ENCODE assay signal across 8 cellular contexts in genomic region chr1:1434812-1435093, GRCh38. TPM values are rescaled to one million over a fixed set of nuclear protein-coding genes. Genes with fewer than 3 reads are reported as not detected.
DNase-seq lines count a peak whose midpoint lies in the region; ATAC-seq, FAIRE-seq and TF ChIP-seq lines count a peak whose summit lies in the region.

No MANE protein-coding gene starts in this region.

- WGBS in HepG2 (ENCODE audit: low lambda C conversion rate) = 0% methylated on average over 1 of the region's 3 CpGs
- 43 to 90% (median 45%) methylated on average over 1 to 3 of the region's 3 CpGs for WGBS in stomach, 5 donors

- TF ChIP-seq CTCF in HepG2 (CRISPR knock-in tag; IDR thresholded peaks at IDR 0.05) (no peak), stomach (IDR thresholded peaks at IDR 0.05) (no peak)

- H3K9me3 Mint-ChIP-seq in activated naive CD8-positive, alpha-beta T cell treated with anti-CD3 and anti-CD28 coated beads, Interleukin-2, amount 10 ng/mL, durations not matched to agents 7 days and 5 days = no peaks in the 10 kb centered on the region

- H3K4me3 Mint-ChIP-seq in activated naive CD8-positive, alpha-beta T cell treated with anti-CD3 and anti-CD28 coated beads, Interleukin-2, amount 10 ng/mL, durations not matched to agents 7 days and 5 days = peak overlapping the region; percentile 42

- H3K36me3 ChIP-seq in HAP-1 (replicated peaks) (no peaks in the 10 kb centered on the region), HepG2 (replicated peaks in 1 of 2; ENCODE audit: control insufficient read depth in 1 of 2, insufficient read depth in 2 of 2, low read length in 2 of 2) (no peaks in the 10 kb centered on the region; a peak in 1 of 5 replicates), stomach (peaks cover 0 to 9% (median 5%) of the 10 kb centered on the region in 4 donors)

- H3K79me2 ChIP-seq in HepG2 (ENCODE audit: insufficient read depth, low read length) = peaks cover 31% of the 10 kb centered on the region

- CTCF ChIA-PET in HepG2 (lab: Yijun Ruan, JAX; ENCODE audit: low intra/inter-chr PET ratio, low total read pairs) = no interaction called here

- TF ChIP-seq RAD21 in HepG2 (CRISPR knock-in tag; IDR thresholded peaks at IDR 0.05) = no peak

- H3K9me3 ChIP-seq in HAP-1 (no peaks in the 10 kb centered on the region), HepG2 (ENCODE audit: low read length) (no peaks in the 10 kb centered on the region), stomach (no peaks in the 10 kb centered on the region)

- DNase-seq in HAP-1 (ENCODE audit: low spot score in 2 of 2) = no peak
- no peak for DNase-seq in activated naive CD8-positive, alpha-beta T cell treated with anti-CD3 and anti-CD28 coated beads, Interleukin-2, amount 10 ng/mL, durations not matched to agents 7 days and 5 days
- no peak for DNase-seq in HepG2 (ENCODE audit: low spot score)
- no peak for DNase-seq in stomach
- no peak for DNase-seq in NCI-H774 (lab: John Stamatoyannopoulos, UW)

- no peaks in the 10 kb centered on the region for H4K20me1 ChIP-seq in HepG2 (ENCODE audit: insufficient read depth, low read length)

- FAIRE-seq in HepG2 (lab: Jason Lieb, UNC) = no peak

- H3K9ac ChIP-seq in HepG2 (ENCODE audit: insufficient read depth, low read depth, low read length) = peak overlapping the region; percentile 85

- H3K27me3 ChIP-seq in HAP-1 (ENCODE audit: low read depth) = no peaks in the 10 kb centered on the region
- H3K27me3 ChIP-seq in HepG2 (ENCODE audit: control insufficient read depth in 1 of 2, insufficient read depth in 2 of 2, low read length in 2 of 2) = no peaks in the 10 kb centered on the region
- H3K27me3 ChIP-seq in stomach = peaks cover 0 to 33% (median 7%) of the 10 kb centered on the region in 3 donors

- intact Hi-C loops in HepG2 (cut with micrococcal nuclease; ENCODE audit: unreplicated experiment) = no loop called here
- intact Hi-C loops in stomach (cut with DNase I; ENCODE audit: low total_unique reads) = no loop called here

- POLR2A ChIA-PET in activated naive CD8-positive, alpha-beta T cell treated with anti-CD3 and anti-CD28 coated beads, Interleukin-2, amount 10 ng/mL, durations not matched to agents 7 days and 5 days (lab: Charles Lee) = interaction anchor here (1.2 kb wide), 1 partner anchor 27 kb away, joined by 4 read pairs; the partner anchor contains the start of gene MRPL20
- POLR2A ChIA-PET in HepG2 (lab: Yijun Ruan, JAX) = interaction anchor here (0.9 to 11.0 kb wide), 9 partner anchors 9 to 334 kb away, joined by 3 to 355 read pairs (median 11); partner anchors contain the start of genes ANKRD65, AURKAIP1, CCNL2 and MRPL20

- no peak overlapping the region for H3K27ac Mint-ChIP-seq in activated naive CD8-positive, alpha-beta T cell treated with anti-CD3 and anti-CD28 coated beads, Interleukin-2, amount 10 ng/mL, durations not matched to agents 7 days and 5 days

- no peak for ATAC-seq in activated naive CD8-positive, alpha-beta T cell treated with anti-CD3 and anti-CD28 coated beads, Interleukin-2, amount 10 ng/mL, durations not matched to agents 7 days and 5 days (ENCODE audit: low read depth)
- ATAC-seq in HepG2 = no peak
- ATAC-seq in GM21447 (IDR thresholded peaks at IDR 0.05; ENCODE audit: unreplicated experiment) = no peak
- no peak for ATAC-seq in GM21423 (IDR thresholded peaks at IDR 0.05; ENCODE audit: unreplicated experiment)
- no peak for ATAC-seq in HG03571 (IDR thresholded peaks at IDR 0.05; ENCODE audit: unreplicated experiment)

- TF ChIP-seq POLR2A in HepG2 (IDR thresholded peaks at IDR 0.05; ENCODE audit: insufficient read depth in 1 of 2, low read depth in 2 of 2, low read length in 2 of 2) (no peak), stomach (IDR thresholded peaks at IDR 0.05) (no peak)

- no peaks in the 10 kb centered on the region for H3K36me3 Mint-ChIP-seq in activated naive CD8-positive, alpha-beta T cell treated with anti-CD3 and anti-CD28 coated beads, Interleukin-2, amount 10 ng/mL, durations not matched to agents 7 days and 5 days

- H3K4me2 ChIP-seq in HepG2 (ENCODE audit: low read depth, low read length) = peak overlapping the region; percentile 89

- BruUV-seq in HepG2 (replicated peaks; lab: Mats Ljungman, UMichigan) = no TSS peak

- peaks cover 15% of the 10 kb centered on the region for H3K27me3 Mint-ChIP-seq in activated naive CD8-positive, alpha-beta T cell treated with anti-CD3 and anti-CD28 coated beads, Interleukin-2, amount 10 ng/mL, durations not matched to agents 7 days and 5 days

- H3K4me1 Mint-ChIP-seq in activated naive CD8-positive, alpha-beta T cell treated with anti-CD3 and anti-CD28 coated beads, Interleukin-2, amount 10 ng/mL, durations not matched to agents 7 days and 5 days = peaks cover 3% of the 10 kb centered on the region

- TF ChIP-seq EP300 in HepG2 (IDR thresholded peaks at IDR 0.05; ENCODE audit: low read depth in 2 of 2, low read length in 2 of 2) (no peak), HepG2 (CRISPR knock-in tag; IDR thresholded peaks at IDR 0.05; ENCODE audit: borderline replicate concordance) (no peak), stomach (IDR thresholded peaks at IDR 0.05) (no peak)

- peak overlapping the region; percentile 94 for H3K27ac ChIP-seq in HepG2 (ENCODE audit: extremely low read length, insufficient read depth, low read length)
- H3K27ac ChIP-seq in stomach = peak overlapping the region; percentile 90 to 96 (median 92)

- in situ Hi-C loops in HAP-1 (cut with MboI; ENCODE audit: low sequenced_read_pairs) = loop anchor here (5.0 kb wide), 1 partner anchor 32 kb away; no protein-coding TSS in a partner anchor
- in situ Hi-C loops in HepG2 (cut with HindIII; ENCODE audit: extremely low pct_ligation_motif_present, low pct_unique_long_range_greater_than_20kb) = loop anchor here (5.0 kb wide), 1 partner anchor 32 kb away; no protein-coding TSS in a partner anchor

- H3K4me3 ChIP-seq in HAP-1 = peak overlapping the region; percentile 36
- peak overlapping the region; percentile 72 to 88 (median 84) for H3K4me3 ChIP-seq in HepG2 (replicated peaks in 1 of 3; ENCODE audit: insufficient read depth in 1 of 3, low read depth in 2 of 3, low read length in 3 of 3)
- peak overlapping the region; percentile 54 to 64 (median 58) for H3K4me3 ChIP-seq in stomach

- H3K4me1 ChIP-seq in HAP-1 = peaks cover 21% of the 10 kb centered on the region
- peaks cover 57% of the 10 kb centered on the region for H3K4me1 ChIP-seq in HepG2 (ENCODE audit: insufficient read depth, low read length)
- H3K4me1 ChIP-seq in stomach = peaks cover 88 to 92% (median 90%) of the 10 kb centered on the region in 4 donors

- H2AFZ ChIP-seq in HepG2 (ENCODE audit: low read length) = no peak overlapping the region

RNA-seq across cellular contexts. Expression of gene VWA1, which starts 0.7 kb away (rescaled TPM):
- under 1 TPM; 0.36 to 0.85 TPM for total RNA-seq in activated naive CD8-positive, alpha-beta T cell treated with anti-CD3 and anti-CD28 coated beads, Interleukin-2, amount 10 ng/mL, durations not matched to agents 7 days and 5 days
- total RNA-seq in HepG2 (2016; rRNA removed; fragmentation: Illumina TruSeq; extraction: Trizol) (25.1 and 57.5 TPM in 2 replicates), stomach (10 to 100 TPM; 11.4 to 37.7 (median 21.1) TPM)
- total RNA-seq in HepG2 (2016; cell fraction: cytosol; rRNA removed; fragmentation: Illumina TruSeq; extraction: Trizol; ENCODE audit: low read depth) = 4.5 and 4.7 TPM in 2 replicates
- 23.6 and 57.6 TPM in 2 replicates for total RNA-seq in HepG2 (2016; cell fraction: insoluble cytoplasmic fraction; rRNA removed; fragmentation: Illumina TruSeq; extraction: Trizol)
- 12.5 and 16.0 TPM in 2 replicates for total RNA-seq in HepG2 (2016; cell fraction: membrane; rRNA removed; fragmentation: Illumina TruSeq; extraction: Trizol)
- total RNA-seq in HepG2 (2016; cell fraction: nucleus; rRNA removed; fragmentation: Illumina TruSeq; extraction: Trizol) = 51.4 and 68.6 TPM in 2 replicates
- polyA plus RNA-seq in HepG2 (2011; rRNA removed) (40.9 and 61.3 TPM in 2 replicates), stomach (10 to 100 TPM in 2 of 3 donors, 1 to 10 TPM in 1; 7.6 to 64.8 (median 24.8) TPM)
- 31.3 and 57.3 TPM in 2 replicates for polyA plus RNA-seq in HepG2 (2011; cell fraction: cytosol; rRNA removed)
- 80.8 and 81.7 TPM in 2 replicates for polyA plus RNA-seq in HepG2 (2011; cell fraction: nucleus; rRNA removed)
- 28.6 and 31.7 TPM in 2 replicates for polyA plus RNA-seq in HepG2 (2012)
- 6.7 and 8.2 TPM in 2 replicates for polyA plus RNA-seq in HepG2 (2016; cell fraction: cytosol; fragmentation: Illumina TruSeq; extraction: Trizol; ENCODE audit: low read depth)
- 32.1 and 34.9 TPM in 2 replicates for polyA plus RNA-seq in HepG2 (2016; cell fraction: insoluble cytoplasmic fraction; fragmentation: Illumina TruSeq; extraction: Trizol; ENCODE audit: low read depth)
- 16.7 and 17.0 TPM in 2 replicates for polyA plus RNA-seq in HepG2 (2016; cell fraction: membrane; fragmentation: Illumina TruSeq; extraction: Trizol; ENCODE audit: low read depth)
- polyA plus RNA-seq in HepG2 (2016; cell fraction: nucleus; fragmentation: Illumina TruSeq; extraction: Trizol; ENCODE audit: insufficient read depth, low read depth) = 140 and 151 TPM in 2 replicates
- polyA minus RNA-seq in HepG2 (2011; rRNA and poly(A)+ RNA removed; ENCODE audit: low replicate concordance) = 0.05 and 92.8 TPM in 2 replicates
- polyA minus RNA-seq in HepG2 (2011; cell fraction: cytosol; rRNA and poly(A)+ RNA removed) = 48.6 and 49.4 TPM in 2 replicates
- 12.6 and 15.8 TPM in 2 replicates for polyA minus RNA-seq in HepG2 (2011; cell fraction: nucleus; rRNA and poly(A)+ RNA removed)

RNA-seq across cellular contexts. Expression of gene ANKRD65, which starts 13.7 kb away (rescaled TPM):
- not detected for total RNA-seq in activated naive CD8-positive, alpha-beta T cell treated with anti-CD3 and anti-CD28 coated beads, Interleukin-2, amount 10 ng/mL, durations not matched to agents 7 days and 5 days
- 28.3 and 30.1 TPM in 2 replicates for total RNA-seq in HepG2 (2016; rRNA removed; fragmentation: Illumina TruSeq; extraction: Trizol)
- total RNA-seq in HepG2 (2016; cell fraction: cytosol; rRNA removed; fragmentation: Illumina TruSeq; extraction: Trizol; ENCODE audit: low read depth) = 5.3 and 5.6 TPM in 2 replicates
- total RNA-seq in HepG2 (2016; cell fraction: insoluble cytoplasmic fraction; rRNA removed; fragmentation: Illumina TruSeq; extraction: Trizol) = 28.5 and 29.3 TPM in 2 replicates
- 16.0 and 16.3 TPM in 2 replicates for total RNA-seq in HepG2 (2016; cell fraction: membrane; rRNA removed; fragmentation: Illumina TruSeq; extraction: Trizol)
- total RNA-seq in HepG2 (2016; cell fraction: nucleus; rRNA removed; fragmentation: Illumina TruSeq; extraction: Trizol) = 18.0 and 19.5 TPM in 2 replicates
- 12.1 and 13.2 TPM in 2 replicates for polyA plus RNA-seq in HepG2 (2011; rRNA removed)
- polyA plus RNA-seq in HepG2 (2011; cell fraction: cytosol; rRNA removed) = 13.0 and 16.9 TPM in 2 replicates
- polyA plus RNA-seq in HepG2 (2011; cell fraction: nucleus; rRNA removed) = 27.8 and 28.7 TPM in 2 replicates
- 7.1 and 8.2 TPM in 2 replicates for polyA plus RNA-seq in HepG2 (2012)
- polyA plus RNA-seq in HepG2 (2016; cell fraction: cytosol; fragmentation: Illumina TruSeq; extraction: Trizol; ENCODE audit: low read depth) = 5.0 TPM in 2 replicates
- 30.0 and 31.6 TPM in 2 replicates for polyA plus RNA-seq in HepG2 (2016; cell fraction: insoluble cytoplasmic fraction; fragmentation: Illumina TruSeq; extraction: Trizol; ENCODE audit: low read depth)
- polyA plus RNA-seq in HepG2 (2016; cell fraction: membrane; fragmentation: Illumina TruSeq; extraction: Trizol; ENCODE audit: low read depth) = 11.4 and 12.1 TPM in 2 replicates
- 45.0 and 48.7 TPM in 2 replicates for polyA plus RNA-seq in HepG2 (2016; cell fraction: nucleus; fragmentation: Illumina TruSeq; extraction: Trizol; ENCODE audit: insufficient read depth, low read depth)
- polyA minus RNA-seq in HepG2 (2011; rRNA and poly(A)+ RNA removed; ENCODE audit: low replicate concordance) = 9.7 TPM in 1 of 2 replicates, not detected in the other
- polyA minus RNA-seq in HepG2 (2011; cell fraction: cytosol; rRNA and poly(A)+ RNA removed) = 5.6 and 6.6 TPM in 2 replicates
- 2.6 and 3.6 TPM in 2 replicates for polyA minus RNA-seq in HepG2 (2011; cell fraction: nucleus; rRNA and poly(A)+ RNA removed)
- 10 to 100 TPM in 1 of 5 donors, 1 to 10 TPM in 2, under 1 TPM in 1, not detected in 1; 0.89 to 13.6 (median 4.7) TPM for total RNA-seq in stomach
- polyA plus RNA-seq in stomach = 10 to 100 TPM in 2 of 3 donors, 1 to 10 TPM in 1; 8.7 to 13.5 (median 13.3) TPM

RNA-seq across cellular contexts. Expression of gene ATAD3C, which starts 14.7 kb away (rescaled TPM):
- total RNA-seq in activated naive CD8-positive, alpha-beta T cell treated with anti-CD3 and anti-CD28 coated beads, Interleukin-2, amount 10 ng/mL, durations not matched to agents 7 days and 5 days = 1 to 10 TPM; 1.0 to 1.7 TPM
- total RNA-seq in HepG2 (2016; rRNA removed; fragmentation: Illumina TruSeq; extraction: Trizol) = 3.2 and 4.7 TPM in 2 replicates
- 2.4 and 4.7 TPM in 2 replicates for total RNA-seq in HepG2 (2016; cell fraction: cytosol; rRNA removed; fragmentation: Illumina TruSeq; extraction: Trizol; ENCODE audit: low read depth)
- 2.7 and 3.3 TPM in 2 replicates for total RNA-seq in HepG2 (2016; cell fraction: insoluble cytoplasmic fraction; rRNA removed; fragmentation: Illumina TruSeq; extraction: Trizol)
- 5.4 and 8.1 TPM in 2 replicates for total RNA-seq in HepG2 (2016; cell fraction: membrane; rRNA removed; fragmentation: Illumina TruSeq; extraction: Trizol)
- total RNA-seq in HepG2 (2016; cell fraction: nucleus; rRNA removed; fragmentation: Illumina TruSeq; extraction: Trizol) = 1.2 and 2.1 TPM in 2 replicates
- polyA plus RNA-seq in HepG2 (2011; rRNA removed) = 2.4 and 3.5 TPM in 2 replicates
- 3.5 and 3.6 TPM in 2 replicates for polyA plus RNA-seq in HepG2 (2011; cell fraction: cytosol; rRNA removed)
- polyA plus RNA-seq in HepG2 (2011; cell fraction: nucleus; rRNA removed) = 1.7 and 1.9 TPM in 2 replicates
- polyA plus RNA-seq in HepG2 (2012) = 3.2 and 4.4 TPM in 2 replicates
- polyA plus RNA-seq in HepG2 (2016; cell fraction: cytosol; fragmentation: Illumina TruSeq; extraction: Trizol; ENCODE audit: low read depth) = 5.2 and 8.6 TPM in 2 replicates
- 4.6 and 4.8 TPM in 2 replicates for polyA plus RNA-seq in HepG2 (2016; cell fraction: insoluble cytoplasmic fraction; fragmentation: Illumina TruSeq; extraction: Trizol; ENCODE audit: low read depth)
- 8.3 TPM in 2 replicates for polyA plus RNA-seq in HepG2 (2016; cell fraction: membrane; fragmentation: Illumina TruSeq; extraction: Trizol; ENCODE audit: low read depth)
- 1.5 and 1.9 TPM in 2 replicates for polyA plus RNA-seq in HepG2 (2016; cell fraction: nucleus; fragmentation: Illumina TruSeq; extraction: Trizol; ENCODE audit: insufficient read depth, low read depth)
- 0.96 TPM in 1 of 2 replicates, not detected in the other for polyA minus RNA-seq in HepG2 (2011; rRNA and poly(A)+ RNA removed; ENCODE audit: low replicate concordance)
- 0.97 and 2.1 TPM in 2 replicates for polyA minus RNA-seq in HepG2 (2011; cell fraction: cytosol; rRNA and poly(A)+ RNA removed)
- polyA minus RNA-seq in HepG2 (2011; cell fraction: nucleus; rRNA and poly(A)+ RNA removed) = 0.39 and 0.75 TPM in 2 replicates
- total RNA-seq in stomach = 1 to 10 TPM in 2 of 5 donors, under 1 TPM in 1, not detected in 2; 0.55 to 5.2 (median 1.3) TPM
- polyA plus RNA-seq in stomach = 1 to 10 TPM in 1 of 3 donors, under 1 TPM in 2; 0.25 to 2.3 (median 0.92) TPM

RNA-seq across cellular contexts. Expression of gene MRPL20, which starts 27.7 kb away (rescaled TPM):
- total RNA-seq in activated naive CD8-positive, alpha-beta T cell treated with anti-CD3 and anti-CD28 coated beads, Interleukin-2, amount 10 ng/mL, durations not matched to agents 7 days and 5 days = 100 to 1,000 TPM in 1 of 2 experiments, 10 to 100 TPM in 1; 98.6 to 101 TPM
- total RNA-seq in HepG2 (2016; rRNA removed; fragmentation: Illumina TruSeq; extraction: Trizol) (127 and 175 TPM in 2 replicates), stomach (100 to 1,000 TPM in 2 of 5 donors, 10 to 100 TPM in 3; 53.9 to 116 (median 82.9) TPM)
- total RNA-seq in HepG2 (2016; cell fraction: cytosol; rRNA removed; fragmentation: Illumina TruSeq; extraction: Trizol; ENCODE audit: low read depth) = 95.7 and 120 TPM in 2 replicates
- total RNA-seq in HepG2 (2016; cell fraction: insoluble cytoplasmic fraction; rRNA removed; fragmentation: Illumina TruSeq; extraction: Trizol) = 134 and 183 TPM in 2 replicates
- total RNA-seq in HepG2 (2016; cell fraction: membrane; rRNA removed; fragmentation: Illumina TruSeq; extraction: Trizol) = 123 and 133 TPM in 2 replicates
- total RNA-seq in HepG2 (2016; cell fraction: nucleus; rRNA removed; fragmentation: Illumina TruSeq; extraction: Trizol) = 46.7 and 58.9 TPM in 2 replicates
- polyA plus RNA-seq in HepG2 (2011; rRNA removed) (59.0 and 59.2 TPM in 2 replicates), stomach (100 to 1,000 TPM; 136 to 187 (median 150) TPM)
- 66.2 and 67.4 TPM in 2 replicates for polyA plus RNA-seq in HepG2 (2011; cell fraction: cytosol; rRNA removed)
- 66.3 and 68.1 TPM in 2 replicates for polyA plus RNA-seq in HepG2 (2011; cell fraction: nucleus; rRNA removed)
- 76.2 and 77.0 TPM in 2 replicates for polyA plus RNA-seq in HepG2 (2012)
- polyA plus RNA-seq in HepG2 (2016; cell fraction: cytosol; fragmentation: Illumina TruSeq; extraction: Trizol; ENCODE audit: low read depth) = 118 and 143 TPM in 2 replicates
- polyA plus RNA-seq in HepG2 (2016; cell fraction: insoluble cytoplasmic fraction; fragmentation: Illumina TruSeq; extraction: Trizol; ENCODE audit: low read depth) = 188 and 207 TPM in 2 replicates
- polyA plus RNA-seq in HepG2 (2016; cell fraction: membrane; fragmentation: Illumina TruSeq; extraction: Trizol; ENCODE audit: low read depth) = 122 and 127 TPM in 2 replicates
- 127 and 138 TPM in 2 replicates for polyA plus RNA-seq in HepG2 (2016; cell fraction: nucleus; fragmentation: Illumina TruSeq; extraction: Trizol; ENCODE audit: insufficient read depth, low read depth)
- 58.2 and 96.6 TPM in 2 replicates for polyA minus RNA-seq in HepG2 (2011; rRNA and poly(A)+ RNA removed; ENCODE audit: low replicate concordance)
- polyA minus RNA-seq in HepG2 (2011; cell fraction: cytosol; rRNA and poly(A)+ RNA removed) = 26.2 and 30.6 TPM in 2 replicates
- polyA minus RNA-seq in HepG2 (2011; cell fraction: nucleus; rRNA and poly(A)+ RNA removed) = 29.2 and 39.5 TPM in 2 replicates

RNA-seq across cellular contexts. Expression of gene CCNL2, which starts 35.6 kb away (rescaled TPM):
- 100 to 1,000 TPM; 201 to 211 TPM for total RNA-seq in activated naive CD8-positive, alpha-beta T cell treated with anti-CD3 and anti-CD28 coated beads, Interleukin-2, amount 10 ng/mL, durations not matched to agents 7 days and 5 days
- total RNA-seq in HepG2 (2016; rRNA removed; fragmentation: Illumina TruSeq; extraction: Trizol) (19.6 and 105 TPM in 2 replicates), stomach (100 to 1,000 TPM; 265 to 739 (median 422) TPM)
- total RNA-seq in HepG2 (2016; cell fraction: cytosol; rRNA removed; fragmentation: Illumina TruSeq; extraction: Trizol; ENCODE audit: low read depth) = 23.1 and 23.2 TPM in 2 replicates
- 18.4 and 112 TPM in 2 replicates for total RNA-seq in HepG2 (2016; cell fraction: insoluble cytoplasmic fraction; rRNA removed; fragmentation: Illumina TruSeq; extraction: Trizol)
- 21.7 and 25.3 TPM in 2 replicates for total RNA-seq in HepG2 (2016; cell fraction: membrane; rRNA removed; fragmentation: Illumina TruSeq; extraction: Trizol)
- 252 and 278 TPM in 2 replicates for total RNA-seq in HepG2 (2016; cell fraction: nucleus; rRNA removed; fragmentation: Illumina TruSeq; extraction: Trizol)
- polyA plus RNA-seq in HepG2 (2011; rRNA removed) (340 and 452 TPM in 2 replicates), stomach (100 to 1,000 TPM in 1 of 3 donors, 10 to 100 TPM in 2; 33.4 to 166 (median 34.7) TPM)
- polyA plus RNA-seq in HepG2 (2011; cell fraction: cytosol; rRNA removed) = 47.9 and 55.8 TPM in 2 replicates
- 3,874 and 4,178 TPM in 2 replicates for polyA plus RNA-seq in HepG2 (2011; cell fraction: nucleus; rRNA removed)
- polyA plus RNA-seq in HepG2 (2012) = 208 and 270 TPM in 2 replicates
- polyA plus RNA-seq in HepG2 (2016; cell fraction: cytosol; fragmentation: Illumina TruSeq; extraction: Trizol; ENCODE audit: low read depth) = 4.2 TPM in 2 replicates
- 20.7 and 27.8 TPM in 2 replicates for polyA plus RNA-seq in HepG2 (2016; cell fraction: insoluble cytoplasmic fraction; fragmentation: Illumina TruSeq; extraction: Trizol; ENCODE audit: low read depth)
- polyA plus RNA-seq in HepG2 (2016; cell fraction: membrane; fragmentation: Illumina TruSeq; extraction: Trizol; ENCODE audit: low read depth) = 9.4 TPM in 2 replicates
- polyA plus RNA-seq in HepG2 (2016; cell fraction: nucleus; fragmentation: Illumina TruSeq; extraction: Trizol; ENCODE audit: insufficient read depth, low read depth) = 821 and 868 TPM in 2 replicates
- 74.3 and 99.2 TPM in 2 replicates for polyA minus RNA-seq in HepG2 (2011; rRNA and poly(A)+ RNA removed; ENCODE audit: low replicate concordance)
- polyA minus RNA-seq in HepG2 (2011; cell fraction: cytosol; rRNA and poly(A)+ RNA removed) = 17.2 and 18.4 TPM in 2 replicates
- polyA minus RNA-seq in HepG2 (2011; cell fraction: nucleus; rRNA and poly(A)+ RNA removed) = 560 and 630 TPM in 2 replicates
